Comparison of ENCODE assay signal across 1 cellular context in genomic region chr9:69056416-69056815, GRCh38.
TF ChIP-seq lines count a peak whose summit lies in the region.

No MANE protein-coding gene starts in this region.

TF ChIP-seq in GM23338, 12 proteins besides CTCF, POLR2A, EP300 and RAD21 (continued from another document):
- no peak for TF ChIP-seq ZNF462 (CRISPR knock-in tag; IDR thresholded peaks at IDR 0.05)
- no peak for TF ChIP-seq JUNB (IDR thresholded peaks at IDR 0.05; ENCODE audit: unreplicated experiment)
- TF ChIP-seq EZH2phosphoT487 (IDR thresholded peaks at IDR 0.05; ENCODE audit: unreplicated experiment) = no peak
- TF ChIP-seq REST (IDR thresholded peaks at IDR 0.05; ENCODE audit: unreplicated experiment) = no peak
